In the genomic region with DNA sequence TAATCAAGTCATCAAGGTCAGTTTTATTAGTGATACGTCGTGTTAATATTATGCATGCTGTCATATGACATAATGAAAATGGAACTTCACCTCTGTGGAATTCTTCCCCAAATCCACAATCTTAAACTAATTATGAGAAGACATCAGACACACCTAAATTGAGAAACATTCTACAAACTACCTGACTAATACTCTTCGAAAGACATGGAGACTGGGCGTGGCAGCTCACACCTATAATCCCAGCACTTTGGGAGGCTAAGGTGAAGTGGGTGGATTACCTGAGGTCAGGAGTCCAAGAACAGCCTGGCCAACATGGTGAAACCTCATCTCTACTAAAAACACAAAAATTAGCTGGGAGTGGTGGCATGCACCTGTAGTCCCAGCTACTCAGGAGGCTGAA, we compare ENCODE assay signal across 23 cellular contexts. TPM values are rescaled to one million over a fixed set of nuclear protein-coding genes. Genes with fewer than 3 reads are reported as not detected.
DNase-seq lines count a peak whose midpoint lies in the region; ATAC-seq and TF ChIP-seq lines count a peak whose summit lies in the region.
"Had no signal": no experiment of that assay in that cellular context is flagged by ENCODE, and none has a peak within 500 bp of the region (broad histone marks: within the 10 kb centered on the region; RNA-seq: fewer than 3 reads in every experiment).

No MANE protein-coding gene starts in this region.

- in situ Hi-C loops in transverse colon (cut with MboI; ENCODE audit: low pct_ligation_motif_present in 1 of 4, low pct_unique_long_range_greater_than_20kb in 1 of 4, low sequenced_read_pairs in 3 of 4), result no loop called here

- H3K4me3 Mint-ChIP-seq in activated CD4-positive, alpha-beta T cell treated with anti-CD3 and anti-CD28 coated beads, Interleukin-2, amount 10 ng/mL, durations not matched to agents 24 days and 14 days, result no peak overlapping the region
- H3K4me3 Mint-ChIP-seq in H9, result no peak overlapping the region
- H3K4me3 Mint-ChIP-seq: B cell had no signal

- ATAC-seq in esophagus mucosa (peak; percentile 81), PC-3 (no peak)
- ATAC-seq: Panc1, SK-N-SH treated with all-trans-retinoic acid at 6 μM for 48 hours had no signal

- H3K18ac ChIP-seq in mesenchymal stem cell (ENCODE audit: low read depth in 1 of 2, low read length in 2 of 2), result no peak overlapping the region
- no peak overlapping the region for H3K18ac ChIP-seq in H9 (ENCODE audit: insufficient read length, low read depth, low read length)

- H3K9me2 ChIP-seq in PC-3 (replicated peaks; ENCODE audit: low read length), result no peaks in the 10 kb centered on the region

- WGBS in mesenchymal stem cell, result 100% methylated on average over 2 of the region's 4 CpGs
- WGBS in transverse colon (ENCODE audit: low coverage in 1 of 2), 2 donors, result 89 to 90% methylated on average over 4 of the region's 4 CpGs
- no CpG with 5 or more reads among the region's 4 CpGs for WGBS in H9 (ENCODE audit: extremely low coverage, insufficient read length, low lambda C conversion rate)

- no peak overlapping the region for H2BK5ac ChIP-seq in mesenchymal stem cell (ENCODE audit: low read depth, low read length, poor library complexity, severe bottlenecking)
- no peak overlapping the region for H2BK5ac ChIP-seq in H9 (ENCODE audit: insufficient read length, low read length)

- H4K8ac ChIP-seq in mesenchymal stem cell (ENCODE audit: low read length) (no peak overlapping the region), H9 (replicated peaks; ENCODE audit: insufficient read length, low read depth, low read length) (no peak overlapping the region)

- no TSS peak for BruUV-seq in PC-3 (replicated peaks; lab: Mats Ljungman, UMichigan)

- no peak overlapping the region for H4K5ac ChIP-seq in H9 (ENCODE audit: insufficient read length, low read depth, low read length)

- CTCF ChIA-PET in PC-3 (lab: Charles Lee), result no interaction called here

- no peak overlapping the region for H3K14ac ChIP-seq in mesenchymal stem cell (ENCODE audit: low read length in 2 of 2)
- H3K14ac ChIP-seq in H9 (ENCODE audit: insufficient read depth, low read length), result no peak overlapping the region

- no peak overlapping the region for H3K4ac ChIP-seq in mesenchymal stem cell (ENCODE audit: low read depth in 1 of 2, low read length in 2 of 2)
- H3K4ac ChIP-seq in H9 (ENCODE audit: low read depth, low read length), result no peak overlapping the region

- intact Hi-C loops in activated CD4-positive, alpha-beta T cell treated with anti-CD3 and anti-CD28 coated beads, Interleukin-2, amount 10 ng/mL, durations not matched to agents 24 days and 14 days (cut with micrococcal nuclease), result no loop called here
- intact Hi-C loops in transverse colon (cut with DNase I; ENCODE audit: low total_unique reads), result no loop called here
- intact Hi-C loops in PC-3 (cut with micrococcal nuclease), result no loop called here

- H3K27me3 ChIP-seq in mesenchymal stem cell (ENCODE audit: control insufficient read depth in 1 of 2, insufficient read depth in 1 of 2, low read length in 2 of 2) (no peaks in the 10 kb centered on the region), transverse colon (no peaks in the 10 kb centered on the region), PC-3 (ENCODE audit: low read length) (peaks cover 18% of the 10 kb centered on the region), H9 (ENCODE audit: insufficient read depth, low read length) (no peaks in the 10 kb centered on the region)
- H3K27me3 ChIP-seq: SJCRH30 had no signal

- H3K79me2 ChIP-seq in PC-3 (ENCODE audit: low read length) (no peaks in the 10 kb centered on the region), H9 (ENCODE audit: insufficient read depth, low read length) (no peaks in the 10 kb centered on the region)

- H3K36me3 ChIP-seq in mesenchymal stem cell (ENCODE audit: control insufficient read depth in 1 of 2, insufficient read depth in 2 of 2, low read depth in 1 of 2, low read length in 2 of 2), result no peaks in the 10 kb centered on the region
- no peaks in the 10 kb centered on the region for H3K36me3 ChIP-seq in transverse colon
- no peaks in the 10 kb centered on the region for H3K36me3 ChIP-seq in PC-3 (ENCODE audit: low read depth, low read length)
- H3K36me3 ChIP-seq: SJCRH30 had no signal

- H3K23me2 ChIP-seq in H9 (ENCODE audit: insufficient read length, low read depth, low read length, poor library complexity, severe bottlenecking), result no peaks in the 10 kb centered on the region

- TF ChIP-seq CTCF in transverse colon (IDR thresholded peaks at IDR 0.05) (no peak), PC-3 (conservative IDR thresholded peaks at IDR 0.05; ENCODE audit: low read depth, low read length) (no peak), H9 (conservative IDR thresholded peaks at IDR 0.05) (no peak)

- no peak overlapping the region for H2BK15ac ChIP-seq in mesenchymal stem cell (ENCODE audit: low read depth, poor library complexity, severe bottlenecking)
- no peak overlapping the region for H2BK15ac ChIP-seq in H9 (ENCODE audit: low read depth, low read length)

- no peak overlapping the region for H3T11ph ChIP-seq in H9 (ENCODE audit: low read length)

- H3K9ac ChIP-seq in mesenchymal stem cell (ENCODE audit: low read length) (no peak overlapping the region), PC-3 (ENCODE audit: low read length) (no peak overlapping the region), H9 (ENCODE audit: extremely low read depth, insufficient read length, low read length) (no peak overlapping the region)

- no peak overlapping the region for H2AK5ac ChIP-seq in mesenchymal stem cell (ENCODE audit: low read length, severe bottlenecking)
- no peak overlapping the region for H2AK5ac ChIP-seq in H9 (ENCODE audit: insufficient read length, low read length)

- H3K27me3 Mint-ChIP-seq in activated CD4-positive, alpha-beta T cell treated with anti-CD3 and anti-CD28 coated beads, Interleukin-2, amount 10 ng/mL, durations not matched to agents 24 days and 14 days, result peaks cover 7% of the 10 kb centered on the region
- H3K27me3 Mint-ChIP-seq in H9 (ENCODE audit: low read depth), result peaks cover 4% of the 10 kb centered on the region
- H3K27me3 Mint-ChIP-seq: B cell had no signal

- H4K91ac ChIP-seq in mesenchymal stem cell (ENCODE audit: low read length) (no peak overlapping the region), H9 (ENCODE audit: insufficient read length, low read depth, low read length) (no peak overlapping the region)

- POLR2A ChIA-PET in PC-3 (lab: Charles Lee; ENCODE audit: unreplicated experiment), result no interaction called here

- H3K4me2 ChIP-seq in mesenchymal stem cell (ENCODE audit: low read length, poor library complexity, severe bottlenecking) (no peak overlapping the region), PC-3 (ENCODE audit: low read length) (no peak overlapping the region), H9 (ENCODE audit: insufficient read depth, insufficient read length, low read length) (no peak overlapping the region)

- H3K9me3 ChIP-seq in mesenchymal stem cell (ENCODE audit: control insufficient read depth, low read length) (peaks cover 2% of the 10 kb centered on the region), transverse colon (no peaks in the 10 kb centered on the region), PC-3 (ENCODE audit: low read length) (no peaks in the 10 kb centered on the region), H9 (ENCODE audit: control insufficient read depth, low read depth, low read length) (no peaks in the 10 kb centered on the region)
- H3K9me3 ChIP-seq: SJCRH30 had no signal

- H2BK12ac ChIP-seq in mesenchymal stem cell (ENCODE audit: low read length in 2 of 2) (no peak overlapping the region), H9 (ENCODE audit: insufficient read length, low read depth, low read length) (no peak overlapping the region)

- no peak for TF ChIP-seq POLR2A in transverse colon (IDR thresholded peaks at IDR 0.05)

- H4K20me1 ChIP-seq in PC-3 (ENCODE audit: low read length) (no peaks in the 10 kb centered on the region), H9 (ENCODE audit: control insufficient read depth, insufficient read depth, insufficient read length) (no peaks in the 10 kb centered on the region)

- H3K56ac ChIP-seq in H9 (ENCODE audit: insufficient read length, low read depth, low read length), result no peak overlapping the region

- no peak overlapping the region for H3K27ac Mint-ChIP-seq in activated CD4-positive, alpha-beta T cell treated with anti-CD3 and anti-CD28 coated beads, Interleukin-2, amount 10 ng/mL, durations not matched to agents 24 days and 14 days
- no peak overlapping the region for H3K27ac Mint-ChIP-seq in H9
- H3K27ac Mint-ChIP-seq: B cell had no signal

- no peaks in the 10 kb centered on the region for H3K36me3 Mint-ChIP-seq in activated CD4-positive, alpha-beta T cell treated with anti-CD3 and anti-CD28 coated beads, Interleukin-2, amount 10 ng/mL, durations not matched to agents 24 days and 14 days (ENCODE audit: low read depth)
- peaks cover 0 to 2% (median 0%) of the 10 kb centered on the region in 3 experiments; a peak in 2 of 7 replicates for H3K36me3 Mint-ChIP-seq in H9 (ENCODE audit: insufficient read depth in 1 of 3, low read depth in 3 of 3)

- no peak overlapping the region for H3K27ac ChIP-seq in mesenchymal stem cell (ENCODE audit: low read length, poor library complexity, severe bottlenecking)
- peak overlapping the region in 1 of 4 donors; percentile 6 for H3K27ac ChIP-seq in transverse colon
- H3K27ac ChIP-seq in PC-3 (ENCODE audit: low read length), result no peak overlapping the region
- no peak overlapping the region for H3K27ac ChIP-seq in H9 (ENCODE audit: insufficient read length, low read depth, low read length)
- H3K27ac ChIP-seq: 22Rv1, C4-2B, SJCRH30 had no signal

- H3K4me3 ChIP-seq in mesenchymal stem cell (ENCODE audit: insufficient read depth in 1 of 2, low read depth in 1 of 2, low read length in 2 of 2), result no peak overlapping the region
- no peak overlapping the region for H3K4me3 ChIP-seq in transverse colon
- H3K4me3 ChIP-seq in PC-3 (ENCODE audit: low read length), result no peak overlapping the region
- H3K4me3 ChIP-seq: SJCRH30 had no signal

- DNase-seq in activated CD4-positive, alpha-beta T cell treated with anti-CD3 and anti-CD28 coated beads, Interleukin-2, amount 10 ng/mL, durations not matched to agents 24 days and 14 days, result peak; percentile 38
- no peak for DNase-seq in activated CD4-positive, alpha-beta T cell treated with anti-CD3 and anti-CD28 coated beads for 48 hours
- DNase-seq in mesenchymal stem cell (no peak), transverse colon (peak; percentile 19), PC-3 (no peak), NCI-H774 (lab: John Stamatoyannopoulos, UW) (no peak), H9 (no peak)
- DNase-seq: DMS153, DND-41, MV-4-11, NCI-H1105 treated with DMSO at 0.1 percent for 48 hours, NCI-H146, NCI-H1930, NCI-H2107, NCI-H446, NCI-H526 treated with DMSO at 0.1 percent for 48 hours, SJCRH30 had no signal

- H3K4me1 ChIP-seq in mesenchymal stem cell (ENCODE audit: control insufficient read depth, insufficient read depth, low read depth, low read length) (no peaks in the 10 kb centered on the region), transverse colon (peaks cover 0 to 28% (median 3%) of the 10 kb centered on the region in 4 donors), PC-3 (ENCODE audit: insufficient read depth, low read length) (no peaks in the 10 kb centered on the region), H9 (ENCODE audit: insufficient read depth, low read length) (no peaks in the 10 kb centered on the region)
- H3K4me1 ChIP-seq: SJCRH30 had no signal

- H3K9me3 Mint-ChIP-seq in activated CD4-positive, alpha-beta T cell treated with anti-CD3 and anti-CD28 coated beads, Interleukin-2, amount 10 ng/mL, durations not matched to agents 24 days and 14 days, result peaks cover 12% of the 10 kb centered on the region
- H3K9me3 Mint-ChIP-seq in H9, result peaks cover 0 to 2% of the 10 kb centered on the region in 2 experiments; a peak in 1 of 5 replicates

- H3K4me1 Mint-ChIP-seq in activated CD4-positive, alpha-beta T cell treated with anti-CD3 and anti-CD28 coated beads, Interleukin-2, amount 10 ng/mL, durations not matched to agents 24 days and 14 days, result peaks cover 15% of the 10 kb centered on the region
- H3K4me1 Mint-ChIP-seq in H9, result no peaks in the 10 kb centered on the region

- H2BK120ac ChIP-seq in mesenchymal stem cell (ENCODE audit: low read depth, low read length), result peak overlapping the region; percentile 5
- H2BK120ac ChIP-seq in H9 (ENCODE audit: low read depth, low read length, poor library complexity, severe bottlenecking), result no peak overlapping the region

- no peak overlapping the region for H2BK20ac ChIP-seq in H9 (ENCODE audit: low read depth, low read length, poor library complexity, severe bottlenecking)

- H3K79me1 ChIP-seq in mesenchymal stem cell (replicated peaks; ENCODE audit: low read length, poor library complexity, severe bottlenecking) (no peaks in the 10 kb centered on the region), H9 (ENCODE audit: insufficient read depth, low read depth, low read length, poor library complexity, severe bottlenecking) (no peaks in the 10 kb centered on the region)

- no peak for TF ChIP-seq EP300 in transverse colon (IDR thresholded peaks at IDR 0.05; ENCODE audit: low read depth)

- H2AFZ ChIP-seq in mesenchymal stem cell (ENCODE audit: low read depth, low read length) (no peak overlapping the region), PC-3 (ENCODE audit: low read length) (no peak overlapping the region), H9 (ENCODE audit: low read length) (no peak overlapping the region)

- no peaks in the 10 kb centered on the region for H3F3A ChIP-seq in PC-3 (ENCODE audit: low read length, unreplicated experiment)

- H3K23ac ChIP-seq in mesenchymal stem cell (ENCODE audit: low read length in 2 of 2) (no peak overlapping the region), H9 (ENCODE audit: insufficient read length, low read depth, low read length) (no peak overlapping the region)

RNA-seq across cellular contexts. Expression of a gene that starts 33.3 kb away (rescaled TPM):
- total RNA-seq in activated CD4-positive, alpha-beta T cell treated with anti-CD3 and anti-CD28 coated beads, Interleukin-2, amount 10 ng/mL, durations not matched to agents 24 days and 14 days, result 26.4 and 27.4 TPM in 2 replicates
- total RNA-seq in esophagus mucosa (26.7 TPM), transverse colon (10 to 100 TPM in 3 of 4 donors, 1 to 10 TPM in 1; 7.6 to 40.6 (median 30.5) TPM), PC-3 (2014; rRNA removed) (5.8 and 6.2 TPM in 2 replicates), H9 (2021) (46.3 and 47.5 TPM in 2 replicates)
- polyA plus RNA-seq in mesenchymal stem cell (2013, experiment 1 of 2), result 26.5 TPM
- 26.4 TPM for polyA plus RNA-seq in mesenchymal stem cell (2013, experiment 2 of 2)

Comparison
In these comparisons a context has a peak if more than half of its experiments do, and no peak if none do; other contexts are left out.
1. DNase-seq: peak in activated CD4-positive, alpha-beta T cell treated with anti-CD3 and anti-CD28 coated beads, Interleukin-2, amount 10 ng/mL, durations not matched to agents 24 days and 14 days (single experiment) and transverse colon (single experiment); none in activated CD4-positive, alpha-beta T cell treated with anti-CD3 and anti-CD28 coated beads for 48 hours (single experiment), mesenchymal stem cell (single experiment), PC-3 (single experiment), NCI-H774 (single experiment) and H9 (single experiment).